In genomic region chr9:93674580-93675335, GRCh38 we compare ENCODE assay signal across 16 cellular contexts.
DNase-seq lines count a peak whose midpoint lies in the region; ATAC-seq and TF ChIP-seq lines count a peak whose summit lies in the region.
"Had no signal": no experiment of that assay in that cellular context is flagged by ENCODE, and none has a peak within 500 bp of the region (broad histone marks: within the 10 kb centered on the region; RNA-seq: fewer than 3 reads in every experiment).

No MANE protein-coding gene starts in this region.

- no peak overlapping the region for H2AK5ac ChIP-seq in mesenchymal stem cell (ENCODE audit: low read length, severe bottlenecking)

- H2AFZ ChIP-seq in SK-N-SH (ENCODE audit: low read depth), result no peak overlapping the region
- H2AFZ ChIP-seq in mesenchymal stem cell (ENCODE audit: low read depth, low read length), result no peak overlapping the region

- H3K14ac ChIP-seq in mesenchymal stem cell (ENCODE audit: low read length in 2 of 2), result no peak overlapping the region

- no peak overlapping the region for H3K4me3 ChIP-seq in SK-N-SH (ENCODE audit: low read depth in 2 of 2, low read length in 1 of 2)
- no peak overlapping the region for H3K4me3 ChIP-seq in right cardiac atrium (ENCODE audit: low read length)
- H3K4me3 ChIP-seq in mesenchymal stem cell (ENCODE audit: insufficient read depth in 1 of 2, low read depth in 1 of 2, low read length in 2 of 2), result no peak overlapping the region

- no peak overlapping the region for H3K23ac ChIP-seq in mesenchymal stem cell (ENCODE audit: low read length in 2 of 2)

- H3K9me3 Mint-ChIP-seq in activated T-cell treated with anti-CD3 and anti-CD28 coated beads, Interleukin-2, amount 50 U/mL, for 4 hours, result no peaks in the 10 kb centered on the region
- H3K9me3 Mint-ChIP-seq in stimulated activated effector memory CD8-positive, alpha-beta T cell treated with anti-CD3 and anti-CD28 coated beads, Interleukin-12 subunit alpha, Interleukin-12 subunit beta, amount 100 ng/mL, for 72 hours, result no peaks in the 10 kb centered on the region
- H3K9me3 Mint-ChIP-seq: activated T-helper 1 cell treated with anti-CD3 and anti-CD28 coated beads, Interleukin-12 subunit alpha, Interleukin-12 subunit beta, Interleukin-2, Interleukin-4 antibody, amounts not matched to agents 30 ng/mL and 10 ng/mL and 1 ng/mL, durations not matched to agents 14 hours and 24 hours and 36 hours; CD4-positive, alpha-beta T cell; effector memory CD8-positive, alpha-beta T cell had no signal

- POLR2A ChIA-PET in SK-N-SH (lab: Yijun Ruan, JAX), result no interaction called here

- no peak overlapping the region for H3K27ac ChIP-seq in SK-N-SH (ENCODE audit: low read depth in 2 of 2, low read length in 1 of 2)
- no peak overlapping the region for H3K27ac ChIP-seq in right cardiac atrium (ENCODE audit: low read length)
- H3K27ac ChIP-seq in mesenchymal stem cell (ENCODE audit: low read length, poor library complexity, severe bottlenecking), result no peak overlapping the region
- H3K27ac ChIP-seq: 22Rv1 had no signal

- H4K91ac ChIP-seq in mesenchymal stem cell (ENCODE audit: low read length), result no peak overlapping the region

- WGBS in SK-N-SH (ENCODE audit: low lambda C conversion rate), result 96% methylated on average over 10 of the region's 14 CpGs
- WGBS in right cardiac atrium, result 95% methylated on average over 14 of the region's 14 CpGs
- 96% methylated on average over 14 of the region's 14 CpGs for WGBS in mesenchymal stem cell

- TF ChIP-seq CTCF in SK-N-SH (IDR thresholded peaks at IDR 0.05), result no peak

- H2BK12ac ChIP-seq in mesenchymal stem cell (ENCODE audit: low read length in 2 of 2), result no peak overlapping the region

- no peak overlapping the region for H2BK15ac ChIP-seq in mesenchymal stem cell (ENCODE audit: low read depth, poor library complexity, severe bottlenecking)

- no peaks in the 10 kb centered on the region for H3K9me3 ChIP-seq in SK-N-SH
- no peaks in the 10 kb centered on the region for H3K9me3 ChIP-seq in right cardiac atrium (ENCODE audit: control insufficient read depth, low read length)
- no peaks in the 10 kb centered on the region for H3K9me3 ChIP-seq in mesenchymal stem cell (ENCODE audit: control insufficient read depth, low read length)

- no peaks in the 10 kb centered on the region for H3K79me1 ChIP-seq in mesenchymal stem cell (replicated peaks; ENCODE audit: low read length, poor library complexity, severe bottlenecking)

- no peaks in the 10 kb centered on the region for H3K4me1 Mint-ChIP-seq in activated T-cell treated with anti-CD3 and anti-CD28 coated beads, Interleukin-2, amount 50 U/mL, for 4 hours (ENCODE audit: low read depth)
- H3K4me1 Mint-ChIP-seq in stimulated activated effector memory CD8-positive, alpha-beta T cell treated with anti-CD3 and anti-CD28 coated beads, Interleukin-12 subunit alpha, Interleukin-12 subunit beta, amount 100 ng/mL, for 72 hours, result peaks cover 10% of the 10 kb centered on the region

- H3F3A ChIP-seq in SK-N-SH (replicated peaks; ENCODE audit: insufficient read depth), result peaks cover 3% of the 10 kb centered on the region

- DNase-seq in SK-N-SH (peak; percentile 9), right cardiac atrium (peak; percentile 8 to 32 (median 22)), mesenchymal stem cell (no peak), KG1 (lab: John Stamatoyannopoulos, UW) (no peak)
- DNase-seq in activated T-cell treated with anti-CD3 and anti-CD28 coated beads, Interleukin-2, amount 50 U/mL, for 4 hours, result peak; percentile 3
- DNase-seq in stimulated activated effector memory CD8-positive, alpha-beta T cell treated with anti-CD3 and anti-CD28 coated beads, Interleukin-12 subunit alpha, Interleukin-12 subunit beta, amount 100 ng/mL, for 72 hours (ENCODE audit: low spot score in 2 of 2), result no peak
- DNase-seq: effector memory CD8-positive, alpha-beta T cell; foreskin fibroblast; NCI-H1436; OCI-M1; stimulated activated CD4-positive, alpha-beta T cell treated with anti-CD3 and anti-CD28 coated beads, Interleukin-4, amount 100 ng/mL, for 24 hours had no signal

- intact Hi-C loops in right cardiac atrium (cut with DNase I), result no loop called here

- H3K36me3 ChIP-seq in SK-N-SH (replicated peaks in 1 of 2; ENCODE audit: control insufficient read depth in 1 of 2, insufficient read depth in 2 of 2, low read length in 1 of 2), result peaks cover 0 to 16% of the 10 kb centered on the region in 2 experiments
- H3K36me3 ChIP-seq in mesenchymal stem cell (ENCODE audit: control insufficient read depth in 1 of 2, insufficient read depth in 2 of 2, low read depth in 1 of 2, low read length in 2 of 2), result peaks cover 15 to 69% of the 10 kb centered on the region in 2 experiments

- peaks cover 0 to 6% of the 10 kb centered on the region in 2 experiments; a peak in 1 of 4 replicates for H3K4me1 ChIP-seq in SK-N-SH (ENCODE audit: control insufficient read depth in 1 of 2, insufficient read depth in 2 of 2, low read depth in 1 of 2, low read length in 1 of 2)
- no peaks in the 10 kb centered on the region for H3K4me1 ChIP-seq in right cardiac atrium (ENCODE audit: control insufficient read depth, insufficient read depth, low read length)
- no peaks in the 10 kb centered on the region for H3K4me1 ChIP-seq in mesenchymal stem cell (ENCODE audit: control insufficient read depth, insufficient read depth, low read depth, low read length)

- no peaks in the 10 kb centered on the region for H3K79me2 ChIP-seq in SK-N-SH (ENCODE audit: insufficient read depth)

- no peak overlapping the region for H3K18ac ChIP-seq in mesenchymal stem cell (ENCODE audit: low read depth in 1 of 2, low read length in 2 of 2)

- H4K20me1 ChIP-seq in SK-N-SH (ENCODE audit: insufficient read depth), result peaks cover 14% of the 10 kb centered on the region; the same call in 1 of the 2 replicates

- no peak overlapping the region for H4K8ac ChIP-seq in mesenchymal stem cell (ENCODE audit: low read length)

- H3K27me3 Mint-ChIP-seq in activated T-cell treated with anti-CD3 and anti-CD28 coated beads, Interleukin-2, amount 50 U/mL, for 4 hours (ENCODE audit: low read depth), result no peaks in the 10 kb centered on the region
- H3K27me3 Mint-ChIP-seq: CD4-positive, alpha-beta T cell; effector memory CD8-positive, alpha-beta T cell had no signal

- H3K4ac ChIP-seq in mesenchymal stem cell (ENCODE audit: low read depth in 1 of 2, low read length in 2 of 2), result no peak overlapping the region

- H3K36me3 Mint-ChIP-seq in activated T-cell treated with anti-CD3 and anti-CD28 coated beads, Interleukin-2, amount 50 U/mL, for 4 hours (ENCODE audit: insufficient read depth), result peaks cover 18% of the 10 kb centered on the region
- H3K36me3 Mint-ChIP-seq in stimulated activated effector memory CD8-positive, alpha-beta T cell treated with anti-CD3 and anti-CD28 coated beads, Interleukin-12 subunit alpha, Interleukin-12 subunit beta, amount 100 ng/mL, for 72 hours, result peaks cover 20% of the 10 kb centered on the region

- no peak overlapping the region for H3K4me2 ChIP-seq in SK-N-SH
- H3K4me2 ChIP-seq in mesenchymal stem cell (ENCODE audit: low read length, poor library complexity, severe bottlenecking), result no peak overlapping the region

- ATAC-seq in SK-N-SH treated with all-trans-retinoic acid at 6 μM for 48 hours (no peak), right cardiac atrium (no peak)
- no peak for ATAC-seq in activated T-cell treated with anti-CD3 and anti-CD28 coated beads, Interleukin-2, amount 50 U/mL, for 4 hours
- no peak for ATAC-seq in stimulated activated effector memory CD8-positive, alpha-beta T cell treated with anti-CD3 and anti-CD28 coated beads, Interleukin-12 subunit alpha, Interleukin-12 subunit beta, amount 100 ng/mL, for 72 hours
- no peak for ATAC-seq in activated CD4-positive, CD25-positive, alpha-beta regulatory T cell treated with anti-CD3 and anti-CD28 coated beads, Interleukin-2, amount 50 U/mL, for 24 hours
- ATAC-seq: effector memory CD8-positive, alpha-beta T cell had no signal

- no peak overlapping the region for H3K4me3 Mint-ChIP-seq in activated T-cell treated with anti-CD3 and anti-CD28 coated beads, Interleukin-2, amount 50 U/mL, for 4 hours
- no peak overlapping the region for H3K4me3 Mint-ChIP-seq in stimulated activated effector memory CD8-positive, alpha-beta T cell treated with anti-CD3 and anti-CD28 coated beads, Interleukin-12 subunit alpha, Interleukin-12 subunit beta, amount 100 ng/mL, for 72 hours
- H3K4me3 Mint-ChIP-seq: activated T-helper 1 cell treated with anti-CD3 and anti-CD28 coated beads, Interleukin-12 subunit alpha, Interleukin-12 subunit beta, Interleukin-2, Interleukin-4 antibody, amounts not matched to agents 30 ng/mL and 10 ng/mL and 1 ng/mL, durations not matched to agents 14 hours and 24 hours and 36 hours; CD4-positive, alpha-beta T cell; effector memory CD8-positive, alpha-beta T cell had no signal

- no peak overlapping the region for H2BK5ac ChIP-seq in mesenchymal stem cell (ENCODE audit: low read depth, low read length, poor library complexity, severe bottlenecking)

- CTCF ChIA-PET in SK-N-SH (lab: Yijun Ruan, JAX), result interaction anchor here (0.8 to 2.4 kb wide), 5 partner anchors 8 to 384 kb away, joined by 3 to 10 read pairs (median 3); no protein-coding TSS in a partner anchor

- TF ChIP-seq EP300 in SK-N-SH (IDR thresholded peaks at IDR 0.05; ENCODE audit: borderline replicate concordance in 1 of 2, low read depth in 1 of 2, low read length in 1 of 2), result no peak

- H3K27ac Mint-ChIP-seq in stimulated activated effector memory CD8-positive, alpha-beta T cell treated with anti-CD3 and anti-CD28 coated beads, Interleukin-12 subunit alpha, Interleukin-12 subunit beta, amount 100 ng/mL, for 72 hours, result peak overlapping the region; percentile 14
- H3K27ac Mint-ChIP-seq: activated T-helper 1 cell treated with anti-CD3 and anti-CD28 coated beads, Interleukin-12 subunit alpha, Interleukin-12 subunit beta, Interleukin-2, Interleukin-4 antibody, amounts not matched to agents 30 ng/mL and 10 ng/mL and 1 ng/mL, durations not matched to agents 14 hours and 24 hours and 36 hours; CD4-positive, alpha-beta T cell had no signal

- H3K9ac ChIP-seq in SK-N-SH (no peak overlapping the region), mesenchymal stem cell (ENCODE audit: low read length) (no peak overlapping the region)

- no peak overlapping the region for H2BK120ac ChIP-seq in mesenchymal stem cell (ENCODE audit: low read depth, low read length)

- TF ChIP-seq RAD21 in SK-N-SH (IDR thresholded peaks at IDR 0.05; ENCODE audit: low read length), result no peak

- H3K27me3 ChIP-seq in SK-N-SH (ENCODE audit: insufficient read depth) (no peaks in the 10 kb centered on the region), right cardiac atrium (ENCODE audit: control insufficient read depth, insufficient read depth) (no peaks in the 10 kb centered on the region), mesenchymal stem cell (ENCODE audit: control insufficient read depth in 1 of 2, insufficient read depth in 1 of 2, low read length in 2 of 2) (no peaks in the 10 kb centered on the region)

- no peaks in the 10 kb centered on the region for H3K9me2 ChIP-seq in SK-N-SH

TF ChIP-seq in SK-N-SH treated with all-trans-retinoic acid at 6 μM for 48 hours, 23 proteins besides CTCF, POLR2A, EP300 and RAD21 (continues in another document):
- TF ChIP-seq ZNF565 (CRISPR knock-in tag; conservative IDR thresholded peaks at IDR 0.05; ENCODE audit: low read depth) (no peak), CSDC2 (CRISPR knock-in tag; IDR thresholded peaks at IDR 0.05) (no peak)

Comparison
In these comparisons a context has a peak if more than half of its experiments do, and no peak if none do; other contexts are left out.
1. DNase-seq: peak in SK-N-SH (single experiment), activated T-cell treated with anti-CD3 and anti-CD28 coated beads, Interleukin-2, amount 50 U/mL, for 4 hours (single experiment) and right cardiac atrium (3 of 3); none in stimulated activated effector memory CD8-positive, alpha-beta T cell treated with anti-CD3 and anti-CD28 coated beads, Interleukin-12 subunit alpha, Interleukin-12 subunit beta, amount 100 ng/mL, for 72 hours (0 of 2), mesenchymal stem cell (single experiment) and KG1 (single experiment).